In genomic region chr7:66493235-66494181, GRCh38 we compare ENCODE assay signal across 8 cellular contexts.
DNase-seq lines count a peak whose midpoint lies in the region; ATAC-seq and TF ChIP-seq lines count a peak whose summit lies in the region.

No MANE protein-coding gene starts in this region.

- POLR2A ChIA-PET in WTC11 (lab: Charles Lee), result interaction anchor here (0.6 to 1.7 kb wide), 12 partner anchors 31 to 511 kb away, joined by 3 to 10 read pairs (median 3); partner anchors contain the start of genes GUSB, KCTD7, TPST1 and TYW1

- peak overlapping the region; percentile 93 for H3K27ac ChIP-seq in caudate nucleus (ENCODE audit: low read depth, low read length)

- DNase-seq in AG08395 (ENCODE audit: low spot score) (peak; percentile 98), NCI-H2227 (lab: John Stamatoyannopoulos, UW; ENCODE audit: unreplicated experiment) (peak; percentile 99), WTC11 (ENCODE audit: low spot score) (peak; percentile 98), caudate nucleus (lab: John Stamatoyannopoulos, UW) (peak; percentile 85 to 98 (median 97)), inferior parietal cortex (ENCODE audit: extremely low spot score) (peak; percentile 98)
- peak; percentile 92 for DNase-seq in stimulated activated CD4-positive, alpha-beta T cell treated with anti-CD3 and anti-CD28 coated beads, Interleukin-12 subunit alpha, Interleukin-12 subunit beta, amount 100 ng/mL, for 24 hours (ENCODE audit: low read depth in 2 of 2)

- H3K4me3 Mint-ChIP-seq in WTC11, result peak overlapping the region; percentile 88

- ATAC-seq in GM18873 (IDR thresholded peaks at IDR 0.05; ENCODE audit: low FRiP score, unreplicated experiment) (peak; percentile 96), HG03139 (IDR thresholded peaks at IDR 0.05; ENCODE audit: unreplicated experiment) (peak; percentile 97), WTC11 (peak; percentile 84)

- no peaks in the 10 kb centered on the region for H3K36me3 Mint-ChIP-seq in WTC11

- no peaks in the 10 kb centered on the region for H3K9me3 Mint-ChIP-seq in WTC11

- TF ChIP-seq CTCF in WTC11 (IDR thresholded peaks at IDR 0.05), result no peak

- no peaks in the 10 kb centered on the region; the same call in 1 of the 2 replicates for H3K27me3 Mint-ChIP-seq in WTC11 (ENCODE audit: low read depth)

- peaks cover 31% of the 10 kb centered on the region for H3K4me1 Mint-ChIP-seq in WTC11

- CTCF ChIA-PET in WTC11 (lab: Charles Lee), result interaction anchor here (0.6 to 1.6 kb wide), 9 partner anchors 16 to 809 kb away, joined by 3 to 13 read pairs (median 3); no protein-coding TSS in a partner anchor

- H3K27ac Mint-ChIP-seq in WTC11, result peak overlapping the region; percentile 99

TF ChIP-seq in WTC11, 78 proteins besides CTCF, POLR2A, EP300 and RAD21 (continues in another document):
- no peak for TF ChIP-seq ZNF396 (CRISPR knock-in tag; IDR thresholded peaks at IDR 0.05; ENCODE audit: borderline replicate concordance)
- peak; percentile 81 for TF ChIP-seq E2F1 (CRISPR knock-in tag; IDR thresholded peaks at IDR 0.05)
- peak; percentile 99 for TF ChIP-seq ZBTB21 (CRISPR knock-in tag; IDR thresholded peaks at IDR 0.05; ENCODE audit: borderline replicate concordance)
- TF ChIP-seq ARID4B (CRISPR knock-in tag; IDR thresholded peaks at IDR 0.05; ENCODE audit: borderline replicate concordance), result peak; percentile 92
- TF ChIP-seq FOXK1 (CRISPR knock-in tag; IDR thresholded peaks at IDR 0.05), result peak; percentile 87
- peak; percentile 96 for TF ChIP-seq SP1 (CRISPR knock-in tag; conservative IDR thresholded peaks at IDR 0.05)
- TF ChIP-seq NFE2L1 (CRISPR knock-in tag; IDR thresholded peaks at IDR 0.05), result peak; percentile 65; the same call in 1 of the 2 replicates
- no peak for TF ChIP-seq RORB (CRISPR knock-in tag; IDR thresholded peaks at IDR 0.05)
- peak; percentile 96; the same call in 1 of the 2 replicates for TF ChIP-seq ATF1 (CRISPR knock-in tag; IDR thresholded peaks at IDR 0.05)
- TF ChIP-seq CREM (CRISPR knock-in tag; IDR thresholded peaks at IDR 0.05), result peak; percentile 98
- no peak for TF ChIP-seq ZNF532 (CRISPR knock-in tag; IDR thresholded peaks at IDR 0.05; ENCODE audit: borderline replicate concordance)
- peak; percentile 94 for TF ChIP-seq MAX (CRISPR knock-in tag; IDR thresholded peaks at IDR 0.05)
- 0 out of 2 replicates have a peak, but pooled peaks have one; percentile 50 for TF ChIP-seq E2F5 (CRISPR knock-in tag; IDR thresholded peaks at IDR 0.05)
- TF ChIP-seq TEAD1 (CRISPR knock-in tag; IDR thresholded peaks at IDR 0.05), result peak; percentile 86
- TF ChIP-seq GABPB1 (CRISPR knock-in tag; IDR thresholded peaks at IDR 0.05), result peak; percentile 88
- TF ChIP-seq ZNF281 (CRISPR knock-in tag; IDR thresholded peaks at IDR 0.05), result peak; percentile 60; the same call in 1 of the 2 replicates

Comparison
In these comparisons a context has a peak if more than half of its experiments do, and no peak if none do; other contexts are left out.
1. Peak in every context shown above with its lines: DNase-seq, ATAC-seq and H3K27ac ChIP-seq.